ENCODE assay signal across 8 cellular contexts in the genomic region with DNA sequence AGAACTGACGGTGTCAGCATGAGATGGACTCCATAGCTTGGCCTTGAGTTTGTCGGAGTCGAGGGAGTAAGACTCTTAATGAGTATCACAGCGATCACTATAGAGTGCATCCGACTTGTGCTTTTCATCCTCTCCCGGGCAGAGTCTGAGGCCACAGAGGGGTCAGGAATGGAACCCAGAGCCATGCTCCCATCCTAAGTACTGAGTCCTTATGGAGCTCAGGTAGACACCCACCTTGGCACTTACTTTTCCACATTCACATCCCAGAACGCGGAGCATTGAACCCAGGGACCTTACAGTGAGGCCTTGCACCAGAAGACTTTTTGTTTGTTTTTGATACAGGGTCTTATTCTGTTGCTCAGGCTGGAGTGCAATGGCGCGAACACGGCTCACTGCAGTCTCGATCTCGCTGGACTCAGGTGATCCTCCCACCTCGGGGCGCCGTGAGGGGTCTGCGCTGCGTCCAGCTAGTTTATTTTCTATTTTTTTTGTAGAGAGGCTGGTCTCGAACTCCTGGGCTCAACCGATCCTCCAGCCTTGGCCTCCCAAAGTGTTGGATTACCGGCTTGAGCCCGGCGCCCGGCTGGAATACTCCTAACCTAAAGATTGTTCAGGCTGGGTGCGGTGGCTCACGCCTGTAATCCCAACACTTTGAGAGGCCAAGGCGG. TPM values are rescaled to one million over a fixed set of nuclear protein-coding genes. Genes with fewer than 3 reads are reported as not detected.
DNase-seq lines count a peak whose midpoint lies in the region; ATAC-seq, FAIRE-seq and TF ChIP-seq lines count a peak whose summit lies in the region.

No MANE protein-coding gene starts in this region.

- intact Hi-C loops in CD4-positive, alpha-beta T cell (cut with DNase I, micrococcal nuclease): no loop called here
- intact Hi-C loops in dorsolateral prefrontal cortex (cut with DNase I): loop anchor here in 1 of 2 donors (2.0 kb wide), 1 partner anchor 59 kb away; a partner anchor contains a TSS

- peaks cover 38% of the 10 kb centered on the region for H3K79me2 ChIP-seq in OCI-LY1 (ENCODE audit: insufficient read depth, low read length)

- H3F3A ChIP-seq in OCI-LY1 (ENCODE audit: insufficient read depth, low read length): no peaks in the 10 kb centered on the region

- H3K36me3 Mint-ChIP-seq in CD4-positive, alpha-beta T cell (ENCODE audit: low read depth): peaks cover 32% of the 10 kb centered on the region

- POLR2A ChIA-PET in CD4-positive, alpha-beta T cell (lab: Charles Lee): interaction anchor here (0.7 to 4.3 kb wide), 5 partner anchors 25 to 269 kb away, joined by 3 to 27 read pairs (median 13); a partner anchor contains a TSS

- TF ChIP-seq CTCF in CD4-positive, alpha-beta T cell (IDR thresholded peaks at IDR 0.05): no peak
- TF ChIP-seq CTCF in OCI-LY1 (IDR thresholded peaks at IDR 0.05; ENCODE audit: low read length) (no peak), dorsolateral prefrontal cortex (IDR thresholded peaks at IDR 0.05 in 54 of 56, conservative IDR thresholded peaks at IDR 0.05 in 2 of 56; ENCODE audit: low read depth in 1 of 56, partially characterized antibody in 56 of 56) (no peak)

- H3K36me3 ChIP-seq in OCI-LY1 (ENCODE audit: insufficient read depth, low read length): peaks cover 27% of the 10 kb centered on the region

- no peak for TF ChIP-seq POLR2A in GM12891 (IDR thresholded peaks at IDR 0.05; ENCODE audit: low read depth, low read length)

- H3K9ac ChIP-seq in OCI-LY1 (ENCODE audit: low read length): peak overlapping the region; percentile 94

- peak overlapping the region; percentile 60; the same call in 1 of the 2 replicates for H2AFZ ChIP-seq in OCI-LY1 (ENCODE audit: low read length)

- 0 out of 2 replicates have a peak, but pooled peaks cover 3% of the 10 kb centered on the region for H4K20me1 ChIP-seq in OCI-LY1 (ENCODE audit: insufficient read depth, low read length)

- peak; percentile 18 for ATAC-seq in CD4-positive, alpha-beta T cell (ENCODE audit: poor library complexity)
- ATAC-seq in GM21619 (IDR thresholded peaks at IDR 0.05; ENCODE audit: unreplicated experiment): peak; percentile 22

- no peaks in the 10 kb centered on the region for H3K27me3 Mint-ChIP-seq in CD4-positive, alpha-beta T cell

- peak overlapping the region; percentile 73 for H3K27ac ChIP-seq in CD4-positive, alpha-beta T cell (ENCODE audit: low read depth, low read length)
- H3K27ac ChIP-seq in OCI-LY1 (ENCODE audit: low read depth, low read length, poor library complexity, severe bottlenecking): peak overlapping the region; percentile 87
- peak overlapping the region in 57 of 59 donors; percentile 31 to 98 (median 92) for H3K27ac ChIP-seq in dorsolateral prefrontal cortex

- H3K4me3 ChIP-seq in OCI-LY1 (ENCODE audit: low read depth, low read length, poor library complexity, severe bottlenecking) (peak overlapping the region; percentile 98), dorsolateral prefrontal cortex (peak overlapping the region; percentile 67 to 99 (median 91))

- H3K9me3 ChIP-seq in CD4-positive, alpha-beta T cell (ENCODE audit: control insufficient read depth, low read length): no peaks in the 10 kb centered on the region
- no peaks in the 10 kb centered on the region for H3K9me3 ChIP-seq in OCI-LY1 (ENCODE audit: low read length)

- peaks cover 44% of the 10 kb centered on the region for H3K4me1 Mint-ChIP-seq in CD4-positive, alpha-beta T cell (ENCODE audit: low read depth)

- peak in 1 of 10 experiments; percentile 1 for DNase-seq in CD4-positive, alpha-beta T cell
- no peak for DNase-seq in dorsolateral prefrontal cortex
- peak; percentile 10 for DNase-seq in mucosa of gallbladder (ENCODE audit: low spot score)
- DNase-seq in GM12891 (ENCODE audit: insufficient read length, low spot score): no peak
- no peak for DNase-seq in NCI-H1694 (lab: John Stamatoyannopoulos, UW)
- DNase-seq in DMS114 treated with DMSO at 0.1 percent for 48 hours (lab: John Stamatoyannopoulos, UW; ENCODE audit: unreplicated experiment): no peak

- H3K4me1 ChIP-seq in OCI-LY1 (ENCODE audit: insufficient read depth, low read length, severe bottlenecking): peaks cover 68% of the 10 kb centered on the region

- no peaks in the 10 kb centered on the region for H3K9me2 ChIP-seq in OCI-LY1 (ENCODE audit: low read depth, low read length)

- H3K9me3 Mint-ChIP-seq in CD4-positive, alpha-beta T cell: no peaks in the 10 kb centered on the region

- peak overlapping the region; percentile 87 for H3K27ac Mint-ChIP-seq in CD4-positive, alpha-beta T cell

- peak overlapping the region; percentile 90 for H3K4me3 Mint-ChIP-seq in CD4-positive, alpha-beta T cell

- no peak for FAIRE-seq in GM12891 (lab: Jason Lieb, UNC)

- CTCF ChIA-PET in CD4-positive, alpha-beta T cell (lab: Charles Lee): interaction anchor here (0.5 to 2.8 kb wide), 17 partner anchors 9 to 217 kb away, joined by 3 to 14 read pairs (median 4); a partner anchor contains a TSS

- H3K4me2 ChIP-seq in OCI-LY1 (ENCODE audit: low read length): peak overlapping the region; percentile 99

- no peaks in the 10 kb centered on the region for H3K27me3 ChIP-seq in CD4-positive, alpha-beta T cell (ENCODE audit: control insufficient read depth, insufficient read depth, low read length)
- H3K27me3 ChIP-seq in OCI-LY1 (ENCODE audit: insufficient read depth, low read length) (no peaks in the 10 kb centered on the region), dorsolateral prefrontal cortex (no peaks in the 10 kb centered on the region)

TF ChIP-seq in GM12891, 5 proteins besides CTCF, POLR2A, EP300 and RAD21:
- TF ChIP-seq TAF1 (IDR thresholded peaks at IDR 0.05; ENCODE audit: low read depth, low read length): no peak
- TF ChIP-seq POLR2AphosphoS5 (IDR thresholded peaks at IDR 0.05; ENCODE audit: low read depth, low read length): no peak
- no peak for TF ChIP-seq PAX5 (IDR thresholded peaks at IDR 0.05; ENCODE audit: insufficient read depth, low read length, severe bottlenecking)
- TF ChIP-seq POU2F2 (IDR thresholded peaks at IDR 0.05; ENCODE audit: low read depth, low read length): no peak
- TF ChIP-seq SPI1 (IDR thresholded peaks at IDR 0.05; ENCODE audit: low read depth, low read length): no peak

RNA-seq across cellular contexts. Expression of a gene that starts 0.7 kb away (rescaled TPM):
- total RNA-seq in CD4-positive, alpha-beta T cell: 100 to 1,000 TPM; 124 TPM
- total RNA-seq in dorsolateral prefrontal cortex: 100 to 1,000 TPM in 30 of 120 experiments, 10 to 100 TPM in 90; 76.0 to 113 (median 95.4) TPM
- total RNA-seq in mucosa of gallbladder: 134 TPM
- polyA plus RNA-seq in GM12891 (2012; ENCODE audit: low read depth, missing spikeins): 146 TPM

RNA-seq across cellular contexts. Expression of a gene that starts 24.0 kb away (rescaled TPM):
- total RNA-seq in CD4-positive, alpha-beta T cell: 10 to 100 TPM; 18.6 to 19.4 TPM
- total RNA-seq in dorsolateral prefrontal cortex: 10 to 100 TPM; 18.3 to 41.4 (median 28.7) TPM
- 30.2 TPM for total RNA-seq in mucosa of gallbladder
- polyA plus RNA-seq in GM12891 (2012; ENCODE audit: low read depth, missing spikeins): 11.3 TPM

RNA-seq across cellular contexts. Expression of a gene that starts 24.1 kb away (rescaled TPM):
- 10 to 100 TPM; 33.0 to 34.3 TPM for total RNA-seq in CD4-positive, alpha-beta T cell
- total RNA-seq in dorsolateral prefrontal cortex (10 to 100 TPM in 80 of 120 experiments, 1 to 10 TPM in 40; 5.4 to 16.5 (median 11.1) TPM), mucosa of gallbladder (16.1 TPM)
- polyA plus RNA-seq in GM12891 (2012; ENCODE audit: low read depth, missing spikeins): 73.8 TPM

RNA-seq across cellular contexts. Expression of a gene that starts 25.6 kb away (rescaled TPM):
- total RNA-seq in CD4-positive, alpha-beta T cell: 10 to 100 TPM; 23.6 to 24.5 TPM
- total RNA-seq in dorsolateral prefrontal cortex: 100 to 1,000 TPM; 262 to 795 (median 615) TPM
- 393 TPM for total RNA-seq in mucosa of gallbladder
- polyA plus RNA-seq in GM12891 (2012; ENCODE audit: low read depth, missing spikeins): 288 TPM

RNA-seq across cellular contexts. Expression of a gene that starts 32.4 kb away (rescaled TPM):
- total RNA-seq in CD4-positive, alpha-beta T cell: 100 to 1,000 TPM; 112 to 116 TPM
- 100 to 1,000 TPM; 341 to 794 (median 594) TPM for total RNA-seq in dorsolateral prefrontal cortex
- 375 TPM for total RNA-seq in mucosa of gallbladder
- 673 TPM for polyA plus RNA-seq in GM12891 (2012; ENCODE audit: low read depth, missing spikeins)
